Comparison of ENCODE assay signal across 18 cellular contexts in genomic region chr9:25994605-25995004, GRCh38.
"Had no signal": no experiment of that assay in that cellular context is flagged by ENCODE, and none has a peak within 500 bp of the region (broad histone marks: within the 10 kb centered on the region; RNA-seq: fewer than 3 reads in every experiment).

No MANE protein-coding gene starts in this region.

- ATAC-seq: activated CD4-positive, alpha-beta T cell treated with anti-CD3 and anti-CD28 coated beads for 36 hours; esophagus mucosa; left lung; naive thymus-derived CD8-positive, alpha-beta T cell had no signal

- H3K9ac ChIP-seq: parathyroid adenoma had no signal

- H3K4me1 ChIP-seq: adrenal gland, left lung, parathyroid adenoma, sigmoid colon, spleen, stomach, testis, upper lobe of left lung had no signal

- H3K27ac ChIP-seq: adrenal gland, left lung, neutrophil, parathyroid adenoma, sigmoid colon, spleen, stomach, testis, upper lobe of left lung had no signal

- H3K9me3 ChIP-seq: adrenal gland, neutrophil, testis had no signal

- H3K27ac Mint-ChIP-seq: activated CD4-positive, alpha-beta memory T cell treated with anti-CD3 and anti-CD28 coated beads for 36 hours; activated CD4-positive, alpha-beta T cell treated with anti-CD3 and anti-CD28 coated beads for 36 hours; activated naive CD4-positive, alpha-beta T cell treated with anti-CD3 and anti-CD28 coated beads, Interleukin-2, amount 50 U/mL, for 24 hours; naive thymus-derived CD8-positive, alpha-beta T cell had no signal

- H3K4me1 Mint-ChIP-seq: activated CD4-positive, alpha-beta T cell treated with anti-CD3 and anti-CD28 coated beads for 36 hours; activated naive CD4-positive, alpha-beta T cell treated with anti-CD3 and anti-CD28 coated beads, Interleukin-2, amount 50 U/mL, for 24 hours had no signal

- H3K27me3 Mint-ChIP-seq: activated CD4-positive, alpha-beta memory T cell treated with anti-CD3 and anti-CD28 coated beads for 36 hours; activated CD4-positive, alpha-beta T cell treated with anti-CD3 and anti-CD28 coated beads for 36 hours; activated naive CD4-positive, alpha-beta T cell treated with anti-CD3 and anti-CD28 coated beads, Interleukin-2, amount 50 U/mL, for 24 hours; naive thymus-derived CD8-positive, alpha-beta T cell had no signal

- DNase-seq: activated CD4-positive, alpha-beta memory T cell treated with anti-CD3 and anti-CD28 coated beads for 36 hours; activated CD4-positive, alpha-beta T cell treated with anti-CD3 and anti-CD28 coated beads for 36 hours; activated effector memory CD4-positive, alpha-beta T cell treated with anti-CD3 and anti-CD28 coated beads, Interleukin-2, amount 50 U/mL, for 16 hours; activated T-cell treated with anti-CD3 and anti-CD28 coated beads, Interleukin-2, amount 50 U/mL, for 48 hours; adrenal gland; hippocampal formation; kidney; left lung; naive thymus-derived CD8-positive, alpha-beta T cell; sigmoid colon; spleen; stomach; testis had no signal

- H3K4me3 Mint-ChIP-seq: activated CD4-positive, alpha-beta memory T cell treated with anti-CD3 and anti-CD28 coated beads for 36 hours; activated CD4-positive, alpha-beta T cell treated with anti-CD3 and anti-CD28 coated beads for 36 hours; activated naive CD4-positive, alpha-beta T cell treated with anti-CD3 and anti-CD28 coated beads, Interleukin-2, amount 50 U/mL, for 24 hours; naive thymus-derived CD8-positive, alpha-beta T cell had no signal

- H3K36me3 ChIP-seq: adrenal gland, left lung, neutrophil, sigmoid colon, spleen, stomach, upper lobe of left lung had no signal

- H3K4me3 ChIP-seq: adrenal gland, left lung, sigmoid colon, spleen, stomach, testis, upper lobe of left lung had no signal

- H3K27me3 ChIP-seq: adrenal gland, left lung, neutrophil, sigmoid colon, spleen, stomach, testis, upper lobe of left lung had no signal

- H3K36me3 Mint-ChIP-seq: activated CD4-positive, alpha-beta memory T cell treated with anti-CD3 and anti-CD28 coated beads for 36 hours; activated naive CD4-positive, alpha-beta T cell treated with anti-CD3 and anti-CD28 coated beads, Interleukin-2, amount 50 U/mL, for 24 hours had no signal
